In the genomic region with DNA sequence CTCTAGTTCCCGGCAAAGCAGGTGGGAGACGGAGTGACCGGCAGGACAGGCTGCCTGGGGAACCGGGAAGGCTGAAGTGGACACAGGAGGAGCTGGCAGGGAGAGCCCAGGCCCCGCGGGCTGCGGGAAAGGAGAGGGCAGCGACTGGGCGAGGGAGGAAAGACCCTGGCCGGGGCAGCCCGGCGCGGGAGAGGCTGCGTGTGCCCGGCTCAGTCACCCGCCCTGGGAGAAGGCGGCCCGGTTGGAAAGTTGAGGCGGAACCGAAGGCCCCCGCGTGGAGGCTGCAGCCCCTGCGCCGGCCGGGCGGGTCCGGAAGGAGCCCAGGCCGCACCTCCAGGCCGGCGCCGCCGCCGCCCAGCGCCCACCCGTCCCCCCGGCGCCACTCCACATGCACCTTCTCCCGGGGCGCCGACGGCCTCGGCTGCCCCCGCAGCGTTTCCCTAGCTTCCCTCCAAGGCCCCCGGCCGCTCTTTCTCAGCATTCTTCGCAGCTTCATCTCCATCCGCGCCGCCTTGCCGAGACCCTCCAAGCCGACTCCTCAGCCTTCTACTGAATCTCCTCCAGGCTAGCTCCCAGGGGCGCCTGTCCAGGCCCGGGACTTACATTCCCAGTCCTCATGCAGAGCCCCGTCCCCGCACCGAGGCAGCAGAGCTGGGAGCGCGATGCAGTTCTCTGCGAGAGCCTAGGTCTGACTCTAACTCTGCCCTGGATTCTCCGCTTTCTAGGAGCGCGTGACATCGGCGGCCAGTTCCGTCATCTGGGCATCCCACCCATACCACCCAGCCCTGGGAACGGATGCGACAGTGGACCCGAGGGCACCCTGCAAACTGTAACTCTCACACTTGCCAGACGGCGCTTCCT, we compare ENCODE assay signal across 9 cellular contexts.
A peak's percentile ranks its signal among the peaks of the same experiment; 100 is the strongest.
DNase-seq lines count a peak whose midpoint lies in the region; ATAC-seq and TF ChIP-seq lines count a peak whose summit lies in the region.
"Had no signal": no experiment of that assay in that cellular context is flagged by ENCODE, and none has a peak within 500 bp of the region (broad histone marks: within the 10 kb centered on the region; RNA-seq: fewer than 3 reads in every experiment).

No MANE protein-coding gene starts in this region.

- peak overlapping the region; percentile 61 for H3K9ac ChIP-seq in mesendoderm (ENCODE audit: low read length)

- ATAC-seq in activated CD8-positive, alpha-beta T cell treated with anti-CD3 and anti-CD28 coated beads for 36 hours: peak; percentile 42
- no peak for ATAC-seq in GM18505 (IDR thresholded peaks at IDR 0.05; ENCODE audit: unreplicated experiment)

- H3K79me1 ChIP-seq in mesendoderm (ENCODE audit: low read length): no peaks in the 10 kb centered on the region

- peaks cover 6% of the 10 kb centered on the region for H3K36me3 Mint-ChIP-seq in activated CD8-positive, alpha-beta T cell treated with anti-CD3 and anti-CD28 coated beads for 36 hours (ENCODE audit: low read depth)

- H3K27ac ChIP-seq in mesendoderm (ENCODE audit: low read depth, low read length) (no peak overlapping the region), stomach (peak overlapping the region; percentile 39 to 71 (median 64))
- H3K27ac ChIP-seq: VCaP had no signal

- H2BK5ac ChIP-seq in mesendoderm (ENCODE audit: low read length): no peak overlapping the region

- peak overlapping the region; percentile 20 for H3K4ac ChIP-seq in mesendoderm (ENCODE audit: low read depth, low read length)

- H3K56ac ChIP-seq in mesendoderm (ENCODE audit: low read length): peak overlapping the region; percentile 87

- no peak overlapping the region for H3K23ac ChIP-seq in mesendoderm (ENCODE audit: low read length)

- no peak for TF ChIP-seq POLR2A in stomach (IDR thresholded peaks at IDR 0.05)
- TF ChIP-seq POLR2A in GM18505 (IDR thresholded peaks at IDR 0.05; ENCODE audit: borderline replicate concordance, extremely low read depth, insufficient read depth, insufficient read length): no peak

- H2BK15ac ChIP-seq in mesendoderm (replicated peaks; ENCODE audit: low read depth): no peak overlapping the region

- WGBS in mesendoderm (ENCODE audit: extremely low coverage, insufficient coverage, low lambda C conversion rate): no CpG with 5 or more reads among the region's 71 CpGs
- WGBS in stomach, 5 donors: 26 to 32% (median 28%) methylated on average over 54 to 71 of the region's 71 CpGs

- H3K27ac Mint-ChIP-seq in activated CD8-positive, alpha-beta T cell treated with anti-CD3 and anti-CD28 coated beads for 36 hours: peak overlapping the region; percentile 30

- no peaks in the 10 kb centered on the region for H3K27me3 ChIP-seq in mesendoderm (ENCODE audit: insufficient read depth, low read length, poor library complexity)
- H3K27me3 ChIP-seq in stomach: peaks cover 0 to 25% (median 13%) of the 10 kb centered on the region in 3 donors

- POLR2A ChIA-PET in activated CD8-positive, alpha-beta T cell treated with anti-CD3 and anti-CD28 coated beads for 36 hours (lab: Charles Lee): interaction anchor here (0.7 kb wide), 2 partner anchors 195 to 199 kb away, joined by 3 to 4 read pairs; no protein-coding TSS in a partner anchor
- POLR2A ChIA-PET in GM10248 (lab: Yijun Ruan, JAX): no interaction called here

- H3K79me2 ChIP-seq in mesendoderm (ENCODE audit: control insufficient read depth, insufficient read depth, low read length): no peaks in the 10 kb centered on the region

- H3K4me1 Mint-ChIP-seq in activated CD8-positive, alpha-beta T cell treated with anti-CD3 and anti-CD28 coated beads for 36 hours (ENCODE audit: low read depth): peaks cover 29% of the 10 kb centered on the region

- H3K4me1 ChIP-seq in mesendoderm (ENCODE audit: control insufficient read depth, low read depth, low read length) (peaks cover 5% of the 10 kb centered on the region), stomach (peaks cover 26 to 55% (median 47%) of the 10 kb centered on the region in 4 donors)

- CTCF ChIA-PET in activated CD8-positive, alpha-beta T cell treated with anti-CD3 and anti-CD28 coated beads for 36 hours (lab: Charles Lee): no interaction called here
- CTCF ChIA-PET in GM10248 (lab: Yijun Ruan, JAX): interaction anchor here (2.3 kb wide), 1 partner anchor 9 kb away, joined by 6 read pairs; no protein-coding TSS in a partner anchor

- no peaks in the 10 kb centered on the region for H3K9me3 ChIP-seq in stomach

- no peaks in the 10 kb centered on the region for H3K9me3 Mint-ChIP-seq in activated CD8-positive, alpha-beta T cell treated with anti-CD3 and anti-CD28 coated beads for 36 hours

- no peak overlapping the region for H2BK120ac ChIP-seq in mesendoderm (ENCODE audit: low read depth, low read length)

- H4K5ac ChIP-seq in mesendoderm (ENCODE audit: low read length): no peak overlapping the region

- H3K4me2 ChIP-seq in mesendoderm (ENCODE audit: low read length): peak overlapping the region; percentile 3

- H3K18ac ChIP-seq in mesendoderm (ENCODE audit: low read length): peak overlapping the region; percentile 35

- H3K4me3 ChIP-seq in mesendoderm (ENCODE audit: low read length) (no peak overlapping the region), stomach (peak overlapping the region; percentile 37 to 46 (median 46))

- H4K8ac ChIP-seq in mesendoderm (ENCODE audit: low read depth, low read length): no peak overlapping the region

- TF ChIP-seq EP300 in stomach (IDR thresholded peaks at IDR 0.05): no peak

- H3K27me3 Mint-ChIP-seq in activated CD8-positive, alpha-beta T cell treated with anti-CD3 and anti-CD28 coated beads for 36 hours: peaks cover 30% of the 10 kb centered on the region

- intact Hi-C loops in activated CD8-positive, alpha-beta T cell treated with anti-CD3 and anti-CD28 coated beads for 36 hours (cut with micrococcal nuclease): no loop called here
- intact Hi-C loops in stomach (cut with DNase I; ENCODE audit: low total_unique reads): no loop called here

- H3K36me3 ChIP-seq in mesendoderm (ENCODE audit: control insufficient read depth, insufficient read depth, low read length) (no peaks in the 10 kb centered on the region), stomach (no peaks in the 10 kb centered on the region)

- DNase-seq in activated CD8-positive, alpha-beta T cell treated with anti-CD3 and anti-CD28 coated beads for 36 hours: peak; percentile 28
- DNase-seq in dermis microvascular lymphatic vessel endothelial cell (ENCODE audit: low read depth in 2 of 2): peak; percentile 61 to 63
- DNase-seq in mesendoderm: peak; percentile 48
- DNase-seq in stomach: no peak
- DNase-seq in NCI-H82 (lab: John Stamatoyannopoulos, UW): no peak
- DNase-seq in GM10248 (ENCODE audit: extremely low spot score): no peak
- DNase-seq: NCI-H2029 had no signal

- H3K4me3 Mint-ChIP-seq in activated CD8-positive, alpha-beta T cell treated with anti-CD3 and anti-CD28 coated beads for 36 hours: peak overlapping the region; percentile 63

- H2AK5ac ChIP-seq in mesendoderm (ENCODE audit: low read length): no peak overlapping the region

- no peak for TF ChIP-seq CTCF in activated CD8-positive, alpha-beta T cell treated with anti-CD3 and anti-CD28 coated beads for 36 hours (IDR thresholded peaks at IDR 0.05)
- TF ChIP-seq CTCF in stomach (IDR thresholded peaks at IDR 0.05) (peak in 1 of 7 experiments; percentile 21), GM10248 (IDR thresholded peaks at IDR 0.05; ENCODE audit: control extremely low read depth, extremely low read depth, low read depth, missing control alignments) (no peak)

Comparison
In these comparisons a context has a peak if more than half of its experiments do, and no peak if none do; other contexts are left out.
1. DNase-seq: peak in activated CD8-positive, alpha-beta T cell treated with anti-CD3 and anti-CD28 coated beads for 36 hours (single experiment), dermis microvascular lymphatic vessel endothelial cell (2 of 2) and mesendoderm (single experiment); none in stomach (single experiment), NCI-H82 (single experiment) and GM10248 (single experiment).